23 cellular contexts compared by ENCODE assay signal in the genomic region with DNA sequence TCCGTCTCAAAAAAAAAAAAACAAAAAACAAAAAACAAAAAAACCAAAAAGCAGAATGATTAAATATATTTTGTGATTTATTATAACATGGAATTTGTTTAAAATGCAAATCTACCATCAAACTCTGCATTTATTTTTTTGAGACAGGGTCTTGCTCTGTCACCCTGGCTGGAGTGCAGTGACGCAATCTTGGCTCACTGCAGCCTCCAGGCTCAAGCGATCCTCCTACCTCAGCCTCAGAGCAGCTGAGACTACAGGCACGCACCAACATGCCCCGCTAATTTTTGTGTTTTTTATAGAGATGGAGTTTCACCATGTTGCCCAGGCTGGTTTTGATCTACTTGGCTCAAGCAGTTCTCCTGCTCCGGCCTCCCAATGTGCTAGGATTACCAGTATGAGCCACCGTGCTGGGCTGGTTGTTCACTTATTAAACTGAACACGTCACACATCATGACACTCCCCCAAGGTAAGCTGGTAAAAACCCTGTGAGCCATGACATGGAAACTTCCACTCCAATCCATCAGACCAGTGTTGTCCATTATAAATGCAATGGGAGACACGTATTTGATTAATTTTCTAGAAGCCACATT. TPM values are rescaled to one million over a fixed set of nuclear protein-coding genes. Genes with fewer than 3 reads are reported as not detected.
"Had no signal": no experiment of that assay in that cellular context is flagged by ENCODE, and none has a peak within 500 bp of the region (broad histone marks: within the 10 kb centered on the region; RNA-seq: fewer than 3 reads in every experiment).

No MANE protein-coding gene starts in this region.

- ATAC-seq: activated CD4-positive, CD25-positive, alpha-beta regulatory T cell treated with anti-CD3 and anti-CD28 coated beads, Interleukin-2, amount 50 U/mL, for 24 hours; gastroesophageal sphincter; heart right ventricle; left lobe of liver; psoas muscle; stimulated activated memory B cell treated with anti-CD40 and anti-IgM and Interleukin-4, amounts not matched to agents 10 μg/mL and 1 μg/mL and 100 μg/mL, for 72 hours; upper lobe of right lung had no signal

- H3K9me3 ChIP-seq: gastroesophageal sphincter, heart right ventricle, psoas muscle, spleen, testis, upper lobe of right lung had no signal

- H3K27me3 ChIP-seq: gastroesophageal sphincter, spleen, testis, upper lobe of right lung had no signal

- DNase-seq: activated CD4-positive, alpha-beta T cell treated with anti-CD3 and anti-CD28 coated beads, Interleukin-2, amount 50 U/mL, for 1 hour; activated CD8-positive, alpha-beta memory T cell treated with anti-CD3 and anti-CD28 coated beads, Interleukin-2, amount 50 U/mL, for 48 hours; activated effector memory CD4-positive, alpha-beta T cell treated with Interleukin-2 at 50 U/mL for 16 hours; activated naive CD4-positive, alpha-beta T cell treated with anti-CD3 and anti-CD28 coated beads, Interleukin-2, amount 50 U/mL, for 16 hours; activated T-cell treated with anti-CD3 and anti-CD28 coated beads, Interleukin-2, amount 50 U/mL, for 48 hours; aorta; brain microvascular endothelial cell; central memory CD4-positive, alpha-beta T cell; erythroblast; heart right ventricle; mammary epithelial cell; psoas muscle; spleen; stimulated activated CD4-positive, alpha-beta T cell treated with anti-CD3 and anti-CD28 coated beads, Interleukin-4, amount 100 ng/mL, for 4 hours; T-helper 1 cell; T-helper 9 cell; testis; upper lobe of right lung had no signal

- H3K4me3 ChIP-seq: gastroesophageal sphincter, heart right ventricle, psoas muscle, spleen, testis, upper lobe of right lung had no signal

- H3K4me1 ChIP-seq: gastroesophageal sphincter, psoas muscle, upper lobe of right lung had no signal

- H3K36me3 ChIP-seq: brain microvascular endothelial cell, gastroesophageal sphincter, heart right ventricle, upper lobe of right lung had no signal

- H3K27ac ChIP-seq: brain microvascular endothelial cell, gastroesophageal sphincter, heart right ventricle, psoas muscle, testis, upper lobe of right lung had no signal

RNA-seq across cellular contexts. Expression of gene RBM47, which starts 45.7 kb away (rescaled TPM):
- total RNA-seq: myocyte had no signal
